Comparison of ENCODE assay signal across 8 cellular contexts in the genomic region with DNA sequence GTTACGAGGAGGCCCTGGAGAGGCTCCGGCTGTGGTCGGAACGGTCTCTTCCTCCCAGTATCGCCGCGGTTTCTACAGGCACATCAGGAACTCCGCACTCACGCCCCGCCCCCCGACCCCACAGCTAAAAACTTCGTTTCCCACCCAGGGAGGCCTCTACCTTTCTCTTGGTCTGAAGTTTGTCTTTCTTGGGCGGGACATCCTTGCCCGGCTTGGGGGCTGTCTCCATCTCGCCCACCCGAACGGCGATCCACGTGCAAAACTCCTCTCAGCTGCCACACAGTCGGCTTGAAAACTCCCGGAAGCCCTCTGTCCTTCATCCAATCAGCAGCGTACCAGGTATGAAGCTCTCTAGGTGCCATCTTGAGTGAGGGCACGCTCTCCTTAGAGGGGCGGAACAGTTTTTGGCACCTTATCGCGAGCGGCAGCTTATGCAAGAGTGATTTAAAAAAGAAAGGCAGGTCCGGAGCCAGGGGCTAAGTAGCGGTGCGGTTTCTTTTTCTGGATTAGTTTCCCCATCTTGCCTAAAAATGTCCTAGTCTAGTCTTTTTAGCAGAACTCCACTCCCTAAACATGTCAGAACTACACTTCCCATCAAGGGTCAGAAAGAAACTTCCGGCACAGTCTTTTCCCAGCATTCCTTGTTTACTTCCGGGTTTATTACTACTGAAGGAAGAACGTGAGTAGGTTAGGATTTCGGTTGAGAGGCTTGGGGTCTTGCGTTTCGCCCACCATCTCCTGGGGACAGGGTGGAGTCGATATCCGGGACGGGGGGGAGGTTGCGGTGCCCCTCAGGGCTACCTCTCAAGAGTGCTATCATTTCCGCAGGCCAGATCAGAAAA. TPM values are rescaled to one million over a fixed set of nuclear protein-coding genes. Genes with fewer than 3 reads are reported as not detected.
DNase-seq lines count a peak whose midpoint lies in the region; TF ChIP-seq lines count a peak whose summit lies in the region.

A gene (plus strand): TSS at position 660 of the 842 bp plus-strand sequence. CDS start 256 bp downstream, outside the sequence.
A gene with protein sequence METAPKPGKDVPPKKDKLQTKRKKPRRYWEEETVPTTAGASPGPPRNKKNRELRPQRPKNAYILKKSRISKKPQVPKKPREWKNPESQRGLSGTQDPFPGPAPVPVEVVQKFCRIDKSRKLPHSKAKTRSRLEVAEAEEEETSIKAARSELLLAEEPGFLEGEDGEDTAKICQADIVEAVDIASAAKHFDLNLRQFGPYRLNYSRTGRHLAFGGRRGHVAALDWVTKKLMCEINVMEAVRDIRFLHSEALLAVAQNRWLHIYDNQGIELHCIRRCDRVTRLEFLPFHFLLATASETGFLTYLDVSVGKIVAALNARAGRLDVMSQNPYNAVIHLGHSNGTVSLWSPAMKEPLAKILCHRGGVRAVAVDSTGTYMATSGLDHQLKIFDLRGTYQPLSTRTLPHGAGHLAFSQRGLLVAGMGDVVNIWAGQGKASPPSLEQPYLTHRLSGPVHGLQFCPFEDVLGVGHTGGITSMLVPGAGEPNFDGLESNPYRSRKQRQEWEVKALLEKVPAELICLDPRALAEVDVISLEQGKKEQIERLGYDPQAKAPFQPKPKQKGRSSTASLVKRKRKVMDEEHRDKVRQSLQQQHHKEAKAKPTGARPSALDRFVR (minus strand): TSS at position 298 of the 842 bp plus-strand sequence. CDS start 69 bp downstream, at position 229.

- H3K9me3 ChIP-seq in MM.1S (replicated peaks; ENCODE audit: insufficient read depth, low read length) (no peaks in the 10 kb centered on the region), neural progenitor cell (ENCODE audit: low read depth) (no peaks in the 10 kb centered on the region)

- H3K79me2 ChIP-seq in MM.1S (ENCODE audit: low read length) (peaks cover 52% of the 10 kb centered on the region), neural progenitor cell (ENCODE audit: low read depth) (peaks cover 29% of the 10 kb centered on the region)

- H3K27ac Mint-ChIP-seq in neural progenitor cell: peak within 1 kb of the TSS; percentile 91

- H3K4me3 ChIP-seq in MM.1S (ENCODE audit: low read length) (peak within 1 kb of the TSS; percentile 99), neural progenitor cell (peak within 1 kb of the TSS; percentile 85)

- peak within 1 kb of the TSS; percentile 95 for H2AFZ ChIP-seq in MM.1S (ENCODE audit: low read length)
- H2AFZ ChIP-seq in neural progenitor cell (replicated peaks): peak within 1 kb of the TSS; percentile 99

- H3K4me1 Mint-ChIP-seq in neural progenitor cell: peaks cover 31% of the 10 kb centered on the region

- peak; percentile 89 for DNase-seq in GF-D8 (lab: John Stamatoyannopoulos, UW)
- peak; percentile 88 for DNase-seq in HCEC 1CT
- DNase-seq in MM.1S: peak; percentile 89
- peak; percentile 92 for DNase-seq in SIG-M5 (lab: John Stamatoyannopoulos, UW)
- peak; percentile 32 to 61 (median 55) for DNase-seq in activated naive CD4-positive, alpha-beta T cell (lab: John Stamatoyannopoulos, UW)
- DNase-seq in foreskin melanocyte: peak; percentile 93
- peak; percentile 90 for DNase-seq in neural progenitor cell (ENCODE audit: low spot score)

- H3K4me2 ChIP-seq in MM.1S (ENCODE audit: low read depth, low read length) (peak within 1 kb of the TSS; percentile 89), neural progenitor cell (peak within 1 kb of the TSS; percentile 97)

- H3F3A ChIP-seq in MM.1S (ENCODE audit: insufficient read depth, low read length): no peaks in the 10 kb centered on the region; the same call in 1 of the 2 replicates
- H3F3A ChIP-seq in neural progenitor cell (ENCODE audit: low read depth): peaks cover 6% of the 10 kb centered on the region

- H3K4me3 Mint-ChIP-seq in neural progenitor cell: peak within 1 kb of the TSS; percentile 99

- H3K9me3 Mint-ChIP-seq in neural progenitor cell: no peaks in the 10 kb centered on the region

- H3K27me3 Mint-ChIP-seq in neural progenitor cell (ENCODE audit: insufficient read depth, low read depth): peaks cover 5% of the 10 kb centered on the region

- no peaks in the 10 kb centered on the region for H3K9me2 ChIP-seq in MM.1S (replicated peaks; ENCODE audit: insufficient read depth, low read length)

- H3K27me3 ChIP-seq in MM.1S (replicated peaks; ENCODE audit: insufficient read depth, low read length) (no peaks in the 10 kb centered on the region), neural progenitor cell (no peaks in the 10 kb centered on the region)

- H3K9ac ChIP-seq in MM.1S (ENCODE audit: low read length) (peak within 1 kb of the TSS; percentile 91), neural progenitor cell (peak within 1 kb of the TSS; percentile 76)

- H3K36me3 ChIP-seq in MM.1S (replicated peaks; ENCODE audit: insufficient read depth, low read length) (0 out of 2 replicates have a peak, but pooled peaks cover 6% of the 10 kb centered on the region), neural progenitor cell (no peaks in the 10 kb centered on the region)

- H4K20me1 ChIP-seq in MM.1S (ENCODE audit: insufficient read depth, low read length): no peaks in the 10 kb centered on the region
- peaks cover 4% of the 10 kb centered on the region for H4K20me1 ChIP-seq in neural progenitor cell (ENCODE audit: low read depth)

- TF ChIP-seq CTCF in MM.1S (IDR thresholded peaks at IDR 0.05; ENCODE audit: low read length) (no peak), neural progenitor cell (IDR thresholded peaks at IDR 0.05) (no peak)

- H3K36me3 Mint-ChIP-seq in neural progenitor cell: peaks cover 12% of the 10 kb centered on the region

- peak within 1 kb of the TSS; percentile 16; the same call in 1 of the 2 replicates for H3K27ac ChIP-seq in MM.1S (ENCODE audit: low read length)
- no peak within 1 kb of the TSS for H3K27ac ChIP-seq in neural progenitor cell
- H3K27ac ChIP-seq in temporal lobe (ENCODE audit: low read depth, low read length): peak within 1 kb of the TSS; percentile 77

- H3K4me1 ChIP-seq in MM.1S (ENCODE audit: low read length): peaks cover 20% of the 10 kb centered on the region; the same call in 1 of the 2 replicates
- H3K4me1 ChIP-seq in neural progenitor cell: peaks cover 9% of the 10 kb centered on the region

RNA-seq across cellular contexts. Expression of the first gene that starts in this region (rescaled TPM):
- total RNA-seq in neural progenitor cell (ENCODE audit: low replicate concordance): 35.6 and 54.5 TPM in 2 replicates
- 14.3 TPM for total RNA-seq in temporal lobe

RNA-seq across cellular contexts. Expression of the second gene that starts in this region (rescaled TPM):
- total RNA-seq in neural progenitor cell (ENCODE audit: low replicate concordance): 31.1 and 43.5 TPM in 2 replicates
- 32.7 TPM for total RNA-seq in temporal lobe
